11 cellular contexts compared by ENCODE assay signal in the genomic region with DNA sequence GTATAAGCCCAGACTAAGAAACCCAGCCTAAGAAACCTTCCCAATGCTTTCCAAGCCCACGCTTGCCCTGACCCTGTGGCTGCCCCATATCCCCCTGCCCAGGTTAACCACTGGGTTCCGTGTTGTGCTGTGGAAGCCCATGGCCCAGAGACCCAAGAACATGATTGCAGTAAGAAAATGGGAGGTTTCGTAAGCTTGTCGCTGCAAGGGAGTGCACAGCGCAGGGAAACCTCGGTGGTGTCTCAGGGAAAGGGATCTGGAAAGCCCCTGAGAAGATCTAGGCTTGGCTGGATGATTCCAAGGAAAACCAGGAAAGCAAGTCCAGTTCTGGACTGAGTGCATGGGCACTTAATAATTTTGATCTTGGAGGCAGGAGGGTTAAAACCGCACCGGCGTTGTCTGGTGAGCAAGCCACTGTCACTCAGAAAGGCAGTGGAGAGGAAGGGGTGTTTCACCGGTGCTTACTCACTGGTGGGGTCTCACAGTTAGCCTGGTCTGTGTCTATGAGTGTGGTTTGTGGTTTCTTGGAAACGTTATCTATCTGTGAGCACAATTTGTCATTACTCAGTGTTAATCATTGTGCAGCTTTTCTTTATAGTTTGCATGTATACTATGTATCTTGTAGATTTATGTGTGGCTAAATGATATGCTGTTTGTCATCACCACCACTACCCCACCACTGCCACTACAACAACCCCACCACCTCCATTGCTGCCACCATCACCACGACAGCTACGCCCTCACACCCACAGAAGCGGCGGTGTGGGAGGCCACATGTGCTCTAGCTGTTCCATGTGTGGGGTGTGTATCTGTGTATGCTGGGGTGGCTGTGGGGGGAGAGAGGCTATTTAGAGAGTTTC. TPM values are rescaled to one million over a fixed set of nuclear protein-coding genes. Genes with fewer than 3 reads are reported as not detected.
DNase-seq lines count a peak whose midpoint lies in the region; ATAC-seq, FAIRE-seq and TF ChIP-seq lines count a peak whose summit lies in the region.
"Had no signal": no experiment of that assay in that cellular context is flagged by ENCODE, and none has a peak within 500 bp of the region (broad histone marks: within the 10 kb centered on the region; RNA-seq: fewer than 3 reads in every experiment).

No MANE protein-coding gene starts in this region.

- 40% methylated on average over 15 of the region's 15 CpGs for WGBS in HepG2 (ENCODE audit: low lambda C conversion rate)

- no peak for TF ChIP-seq RAD21 in HepG2 (CRISPR knock-in tag; IDR thresholded peaks at IDR 0.05)

- FAIRE-seq in RCC 7860 (lab: Jason Lieb, UNC) (peak; percentile 97), HepG2 (lab: Jason Lieb, UNC) (no peak)
- FAIRE-seq: colon had no signal

- H3K9ac ChIP-seq in HepG2 (ENCODE audit: insufficient read depth, low read depth, low read length) = no peak overlapping the region

- TF ChIP-seq EP300 in HepG2 (IDR thresholded peaks at IDR 0.05; ENCODE audit: low read depth in 2 of 2, low read length in 2 of 2) (no peak), HepG2 (CRISPR knock-in tag; IDR thresholded peaks at IDR 0.05; ENCODE audit: borderline replicate concordance) (no peak)

- no peak overlapping the region for H3K4me2 ChIP-seq in HepG2 (ENCODE audit: low read depth, low read length)

- no peak overlapping the region for H3K27ac ChIP-seq in HepG2 (ENCODE audit: extremely low read length, insufficient read depth, low read length)
- H3K27ac ChIP-seq: SK-N-MC had no signal

- no peak for TF ChIP-seq CTCF in choroid plexus epithelial cell (conservative IDR thresholded peaks at IDR 0.05; ENCODE audit: low read depth, low read length)
- no peak for TF ChIP-seq CTCF in HepG2 (CRISPR knock-in tag; IDR thresholded peaks at IDR 0.05)

- in situ Hi-C loops in HepG2 (cut with HindIII; ENCODE audit: extremely low pct_ligation_motif_present, low pct_unique_long_range_greater_than_20kb) = no loop called here

- H4K20me1 ChIP-seq in HepG2 (ENCODE audit: insufficient read depth, low read length) = no peaks in the 10 kb centered on the region; the same call in 1 of the 2 replicates

- DNase-seq in HCEC 1CT = peak; percentile 94
- peak; percentile 97 for DNase-seq in RCC 7860 (ENCODE audit: low spot score)
- peak; percentile 56 for DNase-seq in choroid plexus epithelial cell (ENCODE audit: low read depth)
- peak; percentile 58 for DNase-seq in retina
- no peak for DNase-seq in HepG2 (ENCODE audit: low spot score)
- DNase-seq in T-helper 1 cell = no peak
- no peak for DNase-seq in NCI-H1436 treated with DMSO at 0.1 percent for 48 hours (lab: John Stamatoyannopoulos, UW)

- H3K4me3 ChIP-seq in choroid plexus epithelial cell (ENCODE audit: low read depth, low read length) (no peak overlapping the region), HepG2 (replicated peaks in 1 of 3; ENCODE audit: insufficient read depth in 1 of 3, low read depth in 2 of 3, low read length in 3 of 3) (no peak overlapping the region)
- H3K4me3 ChIP-seq: SK-N-MC had no signal

- no peak for TF ChIP-seq POLR2A in HepG2 (IDR thresholded peaks at IDR 0.05; ENCODE audit: insufficient read depth in 1 of 2, low read depth in 2 of 2, low read length in 2 of 2)

- BruUV-seq in HepG2 (replicated peaks; lab: Mats Ljungman, UMichigan) = no TSS peak

- ATAC-seq in HepG2 (no peak), HG02885 (IDR thresholded peaks at IDR 0.05; ENCODE audit: poor library complexity, unreplicated experiment) (no peak)
- ATAC-seq: naive thymus-derived CD8-positive, alpha-beta T cell had no signal

- no peaks in the 10 kb centered on the region for H3K79me2 ChIP-seq in HepG2 (ENCODE audit: insufficient read depth, low read length)

- CTCF ChIA-PET in HepG2 (lab: Yijun Ruan, JAX; ENCODE audit: low intra/inter-chr PET ratio, low total read pairs) = no interaction called here

- no peaks in the 10 kb centered on the region for H3K9me3 ChIP-seq in HepG2 (ENCODE audit: low read length)

- no peaks in the 10 kb centered on the region for H3K4me1 ChIP-seq in HepG2 (ENCODE audit: insufficient read depth, low read length)

- no peak overlapping the region for H2AFZ ChIP-seq in HepG2 (ENCODE audit: low read length)

- POLR2A ChIA-PET in HepG2 (lab: Yijun Ruan, JAX) = no interaction called here

- intact Hi-C loops in HepG2 (cut with micrococcal nuclease; ENCODE audit: unreplicated experiment) = no loop called here

- no peaks in the 10 kb centered on the region for H3K36me3 ChIP-seq in HepG2 (replicated peaks in 1 of 2; ENCODE audit: control insufficient read depth in 1 of 2, insufficient read depth in 2 of 2, low read length in 2 of 2)

- H3K27me3 ChIP-seq in HepG2 (ENCODE audit: control insufficient read depth in 1 of 2, insufficient read depth in 2 of 2, low read length in 2 of 2) = peaks cover 0 to 16% of the 10 kb centered on the region in 2 experiments; a peak in 3 of 5 replicates

TF ChIP-seq in HepG2, 621 proteins besides CTCF, POLR2A, EP300 and RAD21:
- no peak for TF ChIP-seq ZNF850 (CRISPR knock-in tag; conservative IDR thresholded peaks at IDR 0.05)
- TF ChIP-seq ZBTB1 (CRISPR knock-in tag; IDR thresholded peaks at IDR 0.05; ENCODE audit: borderline replicate concordance) = no peak
- no peak for TF ChIP-seq ZNF12 (CRISPR knock-in tag; IDR thresholded peaks at IDR 0.05)
- TF ChIP-seq, protein P1, sequence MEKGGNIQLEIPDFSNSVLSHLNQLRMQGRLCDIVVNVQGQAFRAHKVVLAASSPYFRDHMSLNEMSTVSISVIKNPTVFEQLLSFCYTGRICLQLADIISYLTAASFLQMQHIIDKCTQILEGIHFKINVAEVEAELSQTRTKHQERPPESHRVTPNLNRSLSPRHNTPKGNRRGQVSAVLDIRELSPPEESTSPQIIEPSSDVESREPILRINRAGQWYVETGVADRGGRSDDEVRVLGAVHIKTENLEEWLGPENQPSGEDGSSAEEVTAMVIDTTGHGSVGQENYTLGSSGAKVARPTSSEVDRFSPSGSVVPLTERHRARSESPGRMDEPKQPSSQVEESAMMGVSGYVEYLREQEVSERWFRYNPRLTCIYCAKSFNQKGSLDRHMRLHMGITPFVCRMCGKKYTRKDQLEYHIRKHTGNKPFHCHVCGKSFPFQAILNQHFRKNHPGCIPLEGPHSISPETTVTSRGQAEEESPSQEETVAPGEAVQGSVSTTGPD (CRISPR knock-in tag; IDR thresholded peaks at IDR 0.05) = no peak
- TF ChIP-seq STAT5B (CRISPR knock-in tag; IDR thresholded peaks at IDR 0.05) = no peak

RNA-seq across cellular contexts. Expression of gene PRDM11, which starts 53.3 kb away (rescaled TPM):
- total RNA-seq in HepG2 (2016; rRNA removed; fragmentation: Illumina TruSeq; extraction: Trizol) = 4.1 and 4.7 TPM in 2 replicates
- total RNA-seq in HepG2 (2016; cell fraction: cytosol; rRNA removed; fragmentation: Illumina TruSeq; extraction: Trizol; ENCODE audit: low read depth) = 1.5 and 1.8 TPM in 2 replicates
- 3.4 and 4.3 TPM in 2 replicates for total RNA-seq in HepG2 (2016; cell fraction: insoluble cytoplasmic fraction; rRNA removed; fragmentation: Illumina TruSeq; extraction: Trizol)
- 3.9 and 5.2 TPM in 2 replicates for total RNA-seq in HepG2 (2016; cell fraction: membrane; rRNA removed; fragmentation: Illumina TruSeq; extraction: Trizol)
- total RNA-seq in HepG2 (2016; cell fraction: nucleus; rRNA removed; fragmentation: Illumina TruSeq; extraction: Trizol) = 4.6 and 6.1 TPM in 2 replicates
- 3.3 and 3.4 TPM in 2 replicates for polyA plus RNA-seq in HepG2 (2011; rRNA removed)
- 2.0 and 2.7 TPM in 2 replicates for polyA plus RNA-seq in HepG2 (2011; cell fraction: cytosol; rRNA removed)
- 6.4 and 6.7 TPM in 2 replicates for polyA plus RNA-seq in HepG2 (2011; cell fraction: nucleus; rRNA removed)
- polyA plus RNA-seq in HepG2 (2012) = 2.3 and 2.4 TPM in 2 replicates
- 0.77 and 0.81 TPM in 2 replicates for polyA plus RNA-seq in HepG2 (2016; cell fraction: cytosol; fragmentation: Illumina TruSeq; extraction: Trizol; ENCODE audit: low read depth)
- 2.8 and 4.0 TPM in 2 replicates for polyA plus RNA-seq in HepG2 (2016; cell fraction: insoluble cytoplasmic fraction; fragmentation: Illumina TruSeq; extraction: Trizol; ENCODE audit: low read depth)
- polyA plus RNA-seq in HepG2 (2016; cell fraction: membrane; fragmentation: Illumina TruSeq; extraction: Trizol; ENCODE audit: low read depth) = 2.1 and 2.4 TPM in 2 replicates
- polyA plus RNA-seq in HepG2 (2016; cell fraction: nucleus; fragmentation: Illumina TruSeq; extraction: Trizol; ENCODE audit: insufficient read depth, low read depth) = 7.1 and 7.4 TPM in 2 replicates
- 7.8 and 17.5 TPM in 2 replicates for polyA minus RNA-seq in HepG2 (2011; rRNA and poly(A)+ RNA removed; ENCODE audit: low replicate concordance)
- 3.5 and 6.2 TPM in 2 replicates for polyA minus RNA-seq in HepG2 (2011; cell fraction: cytosol; rRNA and poly(A)+ RNA removed)
- polyA minus RNA-seq in HepG2 (2011; cell fraction: nucleus; rRNA and poly(A)+ RNA removed) = 5.0 and 7.6 TPM in 2 replicates

Comparison
In these comparisons a context has a peak if more than half of its experiments do, and no peak if none do; other contexts are left out.
1. DNase-seq: peak in HCEC 1CT (single experiment), RCC 7860 (single experiment), choroid plexus epithelial cell (single experiment) and retina (single experiment); none in HepG2 (single experiment), T-helper 1 cell (0 of 5) and NCI-H1436 treated with DMSO at 0.1 percent for 48 hours (single experiment).